ENCODE assay signal across 1 cellular context in the genomic region with DNA sequence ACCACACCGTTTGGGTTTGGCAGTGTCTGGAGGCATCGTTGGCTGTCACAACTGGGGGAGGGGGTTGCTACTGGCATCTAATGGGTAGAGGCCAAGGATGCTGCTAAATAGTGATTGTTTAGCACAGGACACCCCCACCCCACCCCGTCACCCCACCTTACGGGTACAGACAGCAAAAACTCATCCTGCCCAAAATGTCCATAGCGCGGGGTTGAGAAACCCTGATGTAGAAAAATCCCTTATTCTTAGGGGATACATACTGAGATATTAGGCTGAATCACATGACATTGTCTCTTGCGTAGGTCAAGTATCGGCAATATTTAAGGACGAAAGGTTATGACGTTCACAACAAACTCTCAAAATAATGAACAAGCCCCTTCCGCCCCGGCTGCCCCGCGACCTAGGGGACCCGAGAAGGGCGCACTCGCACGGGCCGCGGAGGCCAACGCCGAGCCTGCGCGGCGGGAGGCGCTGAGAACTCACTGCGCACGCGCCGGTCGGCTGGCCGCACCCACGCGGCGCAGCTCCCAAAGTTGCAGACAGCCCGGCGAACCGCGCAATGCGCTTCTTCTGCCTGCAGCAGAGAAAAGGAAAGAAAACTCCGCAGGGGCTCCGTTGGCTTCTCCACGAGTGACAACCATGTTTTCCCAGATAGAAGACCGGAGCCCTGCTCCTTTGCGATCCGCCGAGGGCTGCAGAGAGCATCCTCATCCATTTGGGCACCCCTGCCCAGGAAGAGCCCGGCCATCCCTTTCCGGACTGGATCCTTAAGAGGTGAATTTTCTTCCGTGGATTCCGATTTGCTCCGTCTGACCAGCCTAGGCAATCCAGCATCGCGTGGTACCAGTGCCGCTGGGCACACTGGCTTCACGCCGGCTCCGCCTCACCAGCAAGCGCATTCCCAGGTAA.
TF ChIP-seq lines count a peak whose summit lies in the region.

No MANE protein-coding gene starts in this region.

TF ChIP-seq in H1, 55 proteins besides CTCF, POLR2A, EP300 and RAD21 (continued from another document):
- TF ChIP-seq POU5F1 (IDR thresholded peaks at IDR 0.05; ENCODE audit: low read depth, low read length) (no peak), BACH1 (IDR thresholded peaks at IDR 0.05; ENCODE audit: low read length) (no peak), KDM4A (IDR thresholded peaks at IDR 0.05; ENCODE audit: low read depth, low read length, severe bottlenecking) (peak; percentile 87), SUZ12 (IDR thresholded peaks at IDR 0.05; ENCODE audit: low read length) (peak; percentile 48; the same call in 1 of the 2 replicates), TAF1 (IDR thresholded peaks at IDR 0.05; ENCODE audit: low read depth, low read length) (peak; percentile 21; the same call in 1 of the 2 replicates), SIX5 (IDR thresholded peaks at IDR 0.05; ENCODE audit: low read depth, low read length) (no peak), PHF8 (conservative IDR thresholded peaks at IDR 0.05; ENCODE audit: low read depth, low read length) (no peak), RXRA (IDR thresholded peaks at IDR 0.05; ENCODE audit: insufficient read depth, low read depth, low read length) (no peak), SP4 (IDR thresholded peaks at IDR 0.05; ENCODE audit: low read length) (no peak), RBBP5 (IDR thresholded peaks at IDR 0.05; ENCODE audit: borderline replicate concordance, low read depth, low read length) (no peak), NRF1 (IDR thresholded peaks at IDR 0.05; ENCODE audit: low read depth, low read length) (peak; percentile 84), HDAC2 (IDR thresholded peaks at IDR 0.05; ENCODE audit: borderline replicate concordance in 1 of 2, low read depth in 2 of 2, low read length in 2 of 2) (no peak), CHD2 (IDR thresholded peaks at IDR 0.05; ENCODE audit: low read length) (no peak), YY1 (IDR thresholded peaks at IDR 0.05; ENCODE audit: low read depth, low read length) (no peak), GTF2F1 (IDR thresholded peaks at IDR 0.05; ENCODE audit: borderline replicate concordance, low read depth, low read length) (no peak), ASH2L (IDR thresholded peaks at IDR 0.05; ENCODE audit: low read length) (peak; percentile 34), TAF7 (optimal IDR thresholded peaks at IDR 0.05; ENCODE audit: borderline replicate concordance, low read depth, low read length) (no peak), CHD1 (IDR thresholded peaks at IDR 0.05; ENCODE audit: low read depth, low read length) (no peak)
